In the genomic region with DNA sequence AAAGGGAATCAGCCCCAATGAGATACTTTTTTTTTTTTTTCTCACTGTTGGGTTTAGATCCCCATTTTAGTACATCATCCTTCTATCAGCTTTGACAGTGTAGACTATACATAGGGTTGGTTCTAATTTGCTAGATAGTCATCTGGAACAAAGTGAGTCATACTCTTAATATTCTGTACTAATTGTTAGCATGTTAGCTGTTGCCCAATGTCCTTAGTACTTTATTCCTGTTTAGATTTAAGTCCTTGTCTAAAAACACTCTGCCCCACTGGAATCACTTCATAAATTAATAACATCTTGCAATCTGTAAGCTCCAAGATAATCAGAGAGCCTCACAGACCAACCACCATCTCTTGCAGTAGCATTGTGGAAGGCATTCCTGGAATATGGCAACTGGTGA, we compare ENCODE assay signal across 17 cellular contexts.
A peak's percentile ranks its signal among the peaks of the same experiment; 100 is the strongest.
DNase-seq lines count a peak whose midpoint lies in the region; ATAC-seq and TF ChIP-seq lines count a peak whose summit lies in the region.
"Had no signal": no experiment of that assay in that cellular context is flagged by ENCODE, and none has a peak within 500 bp of the region (broad histone marks: within the 10 kb centered on the region; RNA-seq: fewer than 3 reads in every experiment).

No MANE protein-coding gene starts in this region.

- H3K27ac ChIP-seq in GM23338 (ENCODE audit: low read depth): no peak overlapping the region
- H3K27ac ChIP-seq: C4-2B, GM23248 had no signal

- CTCF ChIA-PET in BJ (lab: Yijun Ruan, JAX): no interaction called here

- H3K9ac ChIP-seq in adipocyte (ENCODE audit: low read length): no peak overlapping the region
- H3K9ac ChIP-seq: GM23248 had no signal

- H3K4me2 ChIP-seq in GM23338: no peak overlapping the region

- no peaks in the 10 kb centered on the region for H4K20me1 ChIP-seq in GM23338 (replicated peaks; ENCODE audit: insufficient read depth)

- H2AFZ ChIP-seq in GM23338: no peak overlapping the region
- H2AFZ ChIP-seq: GM23248 had no signal

- H3F3A ChIP-seq in GM23338 (replicated peaks; ENCODE audit: low read depth): no peaks in the 10 kb centered on the region

- no peaks in the 10 kb centered on the region for H3K79me2 ChIP-seq in GM23338 (replicated peaks; ENCODE audit: insufficient read depth)

- no peak overlapping the region for H3K27ac Mint-ChIP-seq in GM23338
- H3K27ac Mint-ChIP-seq: CD4-positive, alpha-beta T cell; HFFc6; IgD-negative memory B cell had no signal

- H3K9me2 ChIP-seq in GM23338 (ENCODE audit: insufficient read depth): 0 out of 2 replicates have a peak, but pooled peaks cover 5% of the 10 kb centered on the region

- no peak for ATAC-seq in GM23338
- ATAC-seq in HG03097 (IDR thresholded peaks at IDR 0.05; ENCODE audit: low FRiP score, unreplicated experiment): no peak
- ATAC-seq: HCT116, HepG2 had no signal

- no peaks in the 10 kb centered on the region for H3K9me3 Mint-ChIP-seq in GM23338
- H3K9me3 Mint-ChIP-seq: CD4-positive, alpha-beta T cell; IgD-negative memory B cell had no signal

- H3K36me3 Mint-ChIP-seq in GM23338 (ENCODE audit: low read depth): no peaks in the 10 kb centered on the region

- POLR2A ChIA-PET in BJ (lab: Charles Lee): no interaction called here

- H3K4me1 Mint-ChIP-seq in GM23338: peaks cover 8% of the 10 kb centered on the region; the same call in 2 of the 3 replicates
- H3K4me1 Mint-ChIP-seq: IgD-negative memory B cell had no signal

- H3K4me1 ChIP-seq in adipocyte (ENCODE audit: control insufficient read depth, insufficient read depth, low read length): no peaks in the 10 kb centered on the region
- H3K4me1 ChIP-seq in GM23338 (ENCODE audit: insufficient read depth): no peaks in the 10 kb centered on the region
- H3K4me1 ChIP-seq: BE2C, Caco-2 had no signal

- DNase-seq in BJ (ENCODE audit: low read depth) (peak; percentile 0), adipocyte (ENCODE audit: low read depth) (peak; percentile 7), fibroblast of mammary gland (ENCODE audit: low read depth) (peak; percentile 18), NCI-H82 treated with DMSO at 0.1 percent for 48 hours (lab: John Stamatoyannopoulos, UW; ENCODE audit: unreplicated experiment) (no peak), GM23338 (ENCODE audit: low spot score) (no peak)
- DNase-seq: BE2C; Caco-2; CD4-positive, alpha-beta T cell; GDM1; GM23248; H7; HFFc6 had no signal

- H3K4me3 Mint-ChIP-seq in GM23338: no peak overlapping the region
- H3K4me3 Mint-ChIP-seq: CD4-positive, alpha-beta T cell; HFFc6; IgD-negative memory B cell had no signal

- H3K27me3 Mint-ChIP-seq in GM23338 (ENCODE audit: insufficient read depth, low read depth, poor library complexity): peaks cover 1% of the 10 kb centered on the region
- H3K27me3 Mint-ChIP-seq: IgD-negative memory B cell had no signal

- no peaks in the 10 kb centered on the region for H3K9me3 ChIP-seq in adipocyte (ENCODE audit: control insufficient read depth, low read length)
- H3K9me3 ChIP-seq: BE2C, Caco-2 had no signal

- H3K4me3 ChIP-seq in BJ (ENCODE audit: low read depth, low read length): no peak overlapping the region
- H3K4me3 ChIP-seq in adipocyte (ENCODE audit: low read length): no peak overlapping the region
- no peak overlapping the region for H3K4me3 ChIP-seq in fibroblast of mammary gland (ENCODE audit: control insufficient read depth, low read depth, low read length)
- H3K4me3 ChIP-seq in GM23338: no peak overlapping the region
- H3K4me3 ChIP-seq: GM23248 had no signal

- H3K27me3 ChIP-seq in BJ (ENCODE audit: control insufficient read depth, insufficient read depth, low read length) (no peaks in the 10 kb centered on the region), adipocyte (replicated peaks; ENCODE audit: control insufficient read depth, insufficient read depth, low read length) (no peaks in the 10 kb centered on the region), GM23338 (ENCODE audit: insufficient read depth) (no peaks in the 10 kb centered on the region)
- H3K27me3 ChIP-seq: BE2C had no signal

- H3K36me3 ChIP-seq in BJ (ENCODE audit: control insufficient read depth, insufficient read depth, low read length): no peaks in the 10 kb centered on the region
- H3K36me3 ChIP-seq in adipocyte (ENCODE audit: control insufficient read depth, insufficient read depth, low read length, severe bottlenecking): no peaks in the 10 kb centered on the region
- H3K36me3 ChIP-seq in GM23338 (ENCODE audit: insufficient read depth): no peaks in the 10 kb centered on the region
- H3K36me3 ChIP-seq: BE2C had no signal

- no peak for TF ChIP-seq CTCF in BJ (IDR thresholded peaks at IDR 0.05; ENCODE audit: insufficient read depth, low read depth, low read length)
- no peak for TF ChIP-seq CTCF in fibroblast of mammary gland (conservative IDR thresholded peaks at IDR 0.05; ENCODE audit: control insufficient read depth, insufficient read depth, low read depth, low read length)
- TF ChIP-seq CTCF in GM23338 (conservative IDR thresholded peaks at IDR 0.05; ENCODE audit: low read depth in 2 of 2): no peak

TF ChIP-seq in GM23338, 12 proteins besides CTCF, POLR2A, EP300 and RAD21 (continues in another document):
- TF ChIP-seq ZNF114 (CRISPR knock-in tag; IDR thresholded peaks at IDR 0.05) (no peak), EZH2 (IDR thresholded peaks at IDR 0.05; ENCODE audit: low read depth, unreplicated experiment) (no peak), STAT1 (IDR thresholded peaks at IDR 0.05; ENCODE audit: unreplicated experiment) (no peak), JUNB (IDR thresholded peaks at IDR 0.05; ENCODE audit: unreplicated experiment) (no peak), EZH2phosphoT487 (IDR thresholded peaks at IDR 0.05; ENCODE audit: unreplicated experiment) (no peak), POLR2AphosphoS5 (IDR thresholded peaks at IDR 0.05; ENCODE audit: low read depth) (no peak), CREB1 (CRISPR knock-in tag; IDR thresholded peaks at IDR 0.05; ENCODE audit: low read depth) (no peak), NANOG (IDR thresholded peaks at IDR 0.05; ENCODE audit: borderline replicate concordance) (no peak), ZNF331 (CRISPR knock-in tag; IDR thresholded peaks at IDR 0.05; ENCODE audit: low read depth) (no peak)
- TF ChIP-seq, protein P1, sequence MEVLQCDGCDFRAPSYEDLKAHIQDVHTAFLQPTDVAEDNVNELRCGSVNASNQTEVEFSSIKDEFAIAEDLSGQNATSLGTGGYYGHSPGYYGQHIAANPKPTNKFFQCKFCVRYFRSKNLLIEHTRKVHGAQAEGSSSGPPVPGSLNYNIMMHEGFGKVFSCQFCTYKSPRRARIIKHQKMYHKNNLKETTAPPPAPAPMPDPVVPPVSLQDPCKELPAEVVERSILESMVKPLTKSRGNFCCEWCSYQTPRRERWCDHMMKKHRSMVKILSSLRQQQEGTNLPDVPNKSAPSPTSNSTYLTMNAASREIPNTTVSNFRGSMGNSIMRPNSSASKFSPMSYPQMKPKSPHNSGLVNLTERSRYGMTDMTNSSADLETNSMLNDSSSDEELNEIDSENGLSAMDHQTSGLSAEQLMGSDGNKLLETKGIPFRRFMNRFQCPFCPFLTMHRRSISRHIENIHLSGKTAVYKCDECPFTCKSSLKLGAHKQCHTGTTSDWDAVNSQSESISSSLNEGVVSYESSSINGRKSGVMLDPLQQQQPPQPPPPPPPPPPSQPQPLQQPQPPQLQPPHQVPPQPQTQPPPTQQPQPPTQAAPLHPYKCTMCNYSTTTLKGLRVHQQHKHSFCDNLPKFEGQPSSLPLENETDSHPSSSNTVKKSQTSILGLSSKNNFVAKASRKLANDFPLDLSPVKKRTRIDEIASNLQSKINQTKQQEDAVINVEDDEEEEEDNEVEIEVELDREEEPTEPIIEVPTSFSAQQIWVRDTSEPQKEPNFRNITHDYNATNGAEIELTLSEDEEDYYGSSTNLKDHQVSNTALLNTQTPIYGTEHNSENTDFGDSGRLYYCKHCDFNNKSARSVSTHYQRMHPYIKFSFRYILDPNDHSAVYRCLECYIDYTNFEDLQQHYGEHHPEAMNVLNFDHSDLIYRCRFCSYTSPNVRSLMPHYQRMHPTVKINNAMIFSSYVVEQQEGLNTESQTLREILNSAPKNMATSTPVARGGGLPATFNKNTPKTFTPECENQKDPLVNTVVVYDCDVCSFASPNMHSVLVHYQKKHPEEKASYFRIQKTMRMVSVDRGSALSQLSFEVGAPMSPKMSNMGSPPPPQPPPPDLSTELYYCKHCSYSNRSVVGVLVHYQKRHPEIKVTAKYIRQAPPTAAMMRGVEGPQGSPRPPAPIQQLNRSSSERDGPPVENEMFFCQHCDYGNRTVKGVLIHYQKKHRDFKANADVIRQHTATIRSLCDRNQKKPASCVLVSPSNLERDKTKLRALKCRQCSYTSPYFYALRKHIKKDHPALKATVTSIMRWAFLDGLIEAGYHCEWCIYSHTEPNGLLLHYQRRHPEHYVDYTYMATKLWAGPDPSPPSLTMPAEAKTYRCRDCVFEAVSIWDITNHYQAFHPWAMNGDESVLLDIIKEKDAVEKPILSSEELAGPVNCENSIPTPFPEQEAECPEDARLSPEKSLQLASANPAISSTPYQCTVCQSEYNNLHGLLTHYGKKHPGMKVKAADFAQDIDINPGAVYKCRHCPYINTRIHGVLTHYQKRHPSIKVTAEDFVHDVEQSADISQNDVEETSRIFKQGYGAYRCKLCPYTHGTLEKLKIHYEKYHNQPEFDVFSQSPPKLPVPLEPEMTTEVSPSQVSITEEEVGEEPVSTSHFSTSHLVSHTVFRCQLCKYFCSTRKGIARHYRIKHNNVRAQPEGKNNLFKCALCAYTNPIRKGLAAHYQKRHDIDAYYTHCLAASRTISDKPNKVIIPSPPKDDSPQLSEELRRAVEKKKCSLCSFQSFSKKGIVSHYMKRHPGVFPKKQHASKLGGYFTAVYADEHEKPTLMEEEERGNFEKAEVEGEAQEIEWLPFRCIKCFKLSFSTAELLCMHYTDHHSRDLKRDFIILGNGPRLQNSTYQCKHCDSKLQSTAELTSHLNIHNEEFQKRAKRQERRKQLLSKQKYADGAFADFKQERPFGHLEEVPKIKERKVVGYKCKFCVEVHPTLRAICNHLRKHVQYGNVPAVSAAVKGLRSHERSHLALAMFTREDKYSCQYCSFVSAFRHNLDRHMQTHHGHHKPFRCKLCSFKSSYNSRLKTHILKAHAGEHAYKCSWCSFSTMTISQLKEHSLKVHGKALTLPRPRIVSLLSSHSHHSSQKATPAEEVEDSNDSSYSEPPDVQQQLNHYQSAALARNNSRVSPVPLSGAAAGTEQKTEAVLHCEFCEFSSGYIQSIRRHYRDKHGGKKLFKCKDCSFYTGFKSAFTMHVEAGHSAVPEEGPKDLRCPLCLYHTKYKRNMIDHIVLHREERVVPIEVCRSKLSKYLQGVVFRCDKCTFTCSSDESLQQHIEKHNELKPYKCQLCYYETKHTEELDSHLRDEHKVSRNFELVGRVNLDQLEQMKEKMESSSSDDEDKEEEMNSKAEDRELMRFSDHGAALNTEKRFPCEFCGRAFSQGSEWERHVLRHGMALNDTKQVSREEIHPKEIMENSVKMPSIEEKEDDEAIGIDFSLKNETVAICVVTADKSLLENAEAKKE (CRISPR knock-in tag; IDR thresholded peaks at IDR 0.05): no peak

Comparison
In these comparisons a context has a peak if more than half of its experiments do, and no peak if none do; other contexts are left out.
1. DNase-seq: peak in BJ (single experiment), adipocyte (single experiment) and fibroblast of mammary gland (single experiment); none in NCI-H82 treated with DMSO at 0.1 percent for 48 hours (single experiment) and GM23338 (single experiment).